Comparison of ENCODE assay signal across 12 cellular contexts in genomic region chr11:65885808-65886536, GRCh38. TPM values are rescaled to one million over a fixed set of nuclear protein-coding genes. Genes with fewer than 3 reads are reported as not detected.
A peak's percentile ranks its signal among the peaks of the same experiment; 100 is the strongest.
DNase-seq lines count a peak whose midpoint lies in the region; ATAC-seq and TF ChIP-seq lines count a peak whose summit lies in the region.
"Had no signal": no experiment of that assay in that cellular context is flagged by ENCODE, and none has a peak within 500 bp of the region (broad histone marks: within the 10 kb centered on the region; RNA-seq: fewer than 3 reads in every experiment).

No MANE protein-coding gene starts in this region.

- H3K27ac Mint-ChIP-seq in WTC11: no peak overlapping the region

- no peaks in the 10 kb centered on the region for H3K9me3 ChIP-seq in mesenchymal stem cell (ENCODE audit: control insufficient read depth, low read length)
- H3K9me3 ChIP-seq: body of pancreas, thoracic aorta had no signal

- H3K14ac ChIP-seq in mesenchymal stem cell (ENCODE audit: low read length in 2 of 2): no peak overlapping the region

- H3K27me3 ChIP-seq in mesenchymal stem cell (ENCODE audit: control insufficient read depth in 1 of 2, insufficient read depth in 1 of 2, low read length in 2 of 2) (no peaks in the 10 kb centered on the region), foreskin keratinocyte (no peaks in the 10 kb centered on the region)
- H3K27me3 ChIP-seq: body of pancreas had no signal

- H3K4me3 ChIP-seq in mesenchymal stem cell (ENCODE audit: insufficient read depth in 1 of 2, low read depth in 1 of 2, low read length in 2 of 2): no peak overlapping the region
- H3K4me3 ChIP-seq: body of pancreas, thoracic aorta had no signal

- POLR2A ChIA-PET in WTC11 (lab: Charles Lee): interaction anchor here (1.3 kb wide), 1 partner anchor 26 kb away, joined by 5 read pairs; the partner anchor contains the start of gene MUS81

- H2BK12ac ChIP-seq in mesenchymal stem cell (ENCODE audit: low read length in 2 of 2): no peak overlapping the region

- peaks cover 15% of the 10 kb centered on the region for H3K27me3 Mint-ChIP-seq in WTC11 (ENCODE audit: low read depth)

- no peak overlapping the region for H2BK15ac ChIP-seq in mesenchymal stem cell (ENCODE audit: low read depth, poor library complexity, severe bottlenecking)

- no peak overlapping the region for H2BK5ac ChIP-seq in mesenchymal stem cell (ENCODE audit: low read depth, low read length, poor library complexity, severe bottlenecking)

- no peak overlapping the region for H3K27ac ChIP-seq in mesenchymal stem cell (ENCODE audit: low read length, poor library complexity, severe bottlenecking)
- no peak overlapping the region for H3K27ac ChIP-seq in foreskin keratinocyte
- H3K27ac ChIP-seq: body of pancreas, thoracic aorta had no signal

- peak; percentile 0 for DNase-seq in stimulated activated CD4-positive, alpha-beta T cell treated with anti-CD3 and anti-CD28 coated beads, Interleukin-1b, Interleukin-23, amount 100 ng/mL, for 48 hours
- DNase-seq in stimulated activated CD4-positive, alpha-beta T cell treated with anti-CD3 and anti-CD28 coated beads, Interleukin-12 subunit alpha, Interleukin-12 subunit beta, amount 100 ng/mL, for 4 hours: no peak
- no peak for DNase-seq in WTC11 (ENCODE audit: low spot score)
- no peak for DNase-seq in mesenchymal stem cell
- no peak for DNase-seq in foreskin keratinocyte
- DNase-seq in KG1 (lab: John Stamatoyannopoulos, UW): no peak
- DNase-seq in NCI-H1930 (lab: John Stamatoyannopoulos, UW): no peak
- DNase-seq in NCI-H446 treated with DMSO at 0.1 percent for 48 hours (lab: John Stamatoyannopoulos, UW): no peak
- DNase-seq: body of pancreas, DMS79 treated with DMSO at 0.1 percent for 48 hours had no signal

- no peak overlapping the region for H3K18ac ChIP-seq in mesenchymal stem cell (ENCODE audit: low read depth in 1 of 2, low read length in 2 of 2)

- CTCF ChIA-PET in WTC11 (lab: Charles Lee): interaction anchor here (0.6 to 11.9 kb wide), 15 partner anchors 9 to 279 kb away, joined by 3 to 539 read pairs (median 15); partner anchors contain the start of genes AP5B1, CFL1, CST6 and EFEMP2

- 94% methylated on average over 8 of the region's 12 CpGs for WGBS in mesenchymal stem cell

- H3K4me3 Mint-ChIP-seq in WTC11: peak overlapping the region; percentile 97

- no peak overlapping the region for H4K91ac ChIP-seq in mesenchymal stem cell (ENCODE audit: low read length)

- no peak overlapping the region for H3K4ac ChIP-seq in mesenchymal stem cell (ENCODE audit: low read depth in 1 of 2, low read length in 2 of 2)

- peak overlapping the region; percentile 94 for H3K9ac ChIP-seq in mesenchymal stem cell (ENCODE audit: low read length)

- no peak overlapping the region for H2BK120ac ChIP-seq in mesenchymal stem cell (ENCODE audit: low read depth, low read length)

- H3K4me1 Mint-ChIP-seq in WTC11: peaks cover 30% of the 10 kb centered on the region

- H3K4me2 ChIP-seq in mesenchymal stem cell (ENCODE audit: low read length, poor library complexity, severe bottlenecking): no peak overlapping the region

- H3K9me3 Mint-ChIP-seq in WTC11: no peaks in the 10 kb centered on the region

- H3K36me3 ChIP-seq in mesenchymal stem cell (ENCODE audit: control insufficient read depth in 1 of 2, insufficient read depth in 2 of 2, low read depth in 1 of 2, low read length in 2 of 2): peaks cover 51 to 56% of the 10 kb centered on the region in 2 experiments

- TF ChIP-seq CTCF in WTC11 (IDR thresholded peaks at IDR 0.05) (no peak), foreskin keratinocyte (conservative IDR thresholded peaks at IDR 0.05) (no peak)

- ATAC-seq in WTC11: no peak
- ATAC-seq in foreskin keratinocyte: no peak
- ATAC-seq: activated CD4-positive, CD25-positive, alpha-beta regulatory T cell treated with anti-CD3 and anti-CD28 coated beads, Interleukin-2, amount 50 U/mL, for 24 hours; body of pancreas had no signal

- H3K23ac ChIP-seq in mesenchymal stem cell (ENCODE audit: low read length in 2 of 2): no peak overlapping the region

- H2AFZ ChIP-seq in mesenchymal stem cell (ENCODE audit: low read depth, low read length): no peak overlapping the region

- no peak overlapping the region for H4K8ac ChIP-seq in mesenchymal stem cell (ENCODE audit: low read length)

- peaks cover 28% of the 10 kb centered on the region for H3K79me1 ChIP-seq in mesenchymal stem cell (replicated peaks; ENCODE audit: low read length, poor library complexity, severe bottlenecking)

- H3K36me3 Mint-ChIP-seq in WTC11: peaks cover 42% of the 10 kb centered on the region

- H2AK5ac ChIP-seq in mesenchymal stem cell (ENCODE audit: low read length, severe bottlenecking): no peak overlapping the region

- H3K4me1 ChIP-seq in mesenchymal stem cell (ENCODE audit: control insufficient read depth, insufficient read depth, low read depth, low read length): peaks cover 21% of the 10 kb centered on the region
- H3K4me1 ChIP-seq in foreskin keratinocyte: no peaks in the 10 kb centered on the region

TF ChIP-seq in WTC11, 78 proteins besides CTCF, POLR2A, EP300 and RAD21 (continues in another document):
- TF ChIP-seq TP53 (CRISPR knock-in tag; IDR thresholded peaks at IDR 0.05) (no peak), ETV6 (CRISPR knock-in tag; IDR thresholded peaks at IDR 0.05) (no peak), CREM (CRISPR knock-in tag; IDR thresholded peaks at IDR 0.05) (no peak), TEAD4 (CRISPR knock-in tag; IDR thresholded peaks at IDR 0.05) (no peak), CREB1 (CRISPR knock-in tag; IDR thresholded peaks at IDR 0.05) (no peak), NFE2L1 (CRISPR knock-in tag; IDR thresholded peaks at IDR 0.05) (no peak), ATF1 (CRISPR knock-in tag; IDR thresholded peaks at IDR 0.05) (no peak)
- TF ChIP-seq, protein P1, sequence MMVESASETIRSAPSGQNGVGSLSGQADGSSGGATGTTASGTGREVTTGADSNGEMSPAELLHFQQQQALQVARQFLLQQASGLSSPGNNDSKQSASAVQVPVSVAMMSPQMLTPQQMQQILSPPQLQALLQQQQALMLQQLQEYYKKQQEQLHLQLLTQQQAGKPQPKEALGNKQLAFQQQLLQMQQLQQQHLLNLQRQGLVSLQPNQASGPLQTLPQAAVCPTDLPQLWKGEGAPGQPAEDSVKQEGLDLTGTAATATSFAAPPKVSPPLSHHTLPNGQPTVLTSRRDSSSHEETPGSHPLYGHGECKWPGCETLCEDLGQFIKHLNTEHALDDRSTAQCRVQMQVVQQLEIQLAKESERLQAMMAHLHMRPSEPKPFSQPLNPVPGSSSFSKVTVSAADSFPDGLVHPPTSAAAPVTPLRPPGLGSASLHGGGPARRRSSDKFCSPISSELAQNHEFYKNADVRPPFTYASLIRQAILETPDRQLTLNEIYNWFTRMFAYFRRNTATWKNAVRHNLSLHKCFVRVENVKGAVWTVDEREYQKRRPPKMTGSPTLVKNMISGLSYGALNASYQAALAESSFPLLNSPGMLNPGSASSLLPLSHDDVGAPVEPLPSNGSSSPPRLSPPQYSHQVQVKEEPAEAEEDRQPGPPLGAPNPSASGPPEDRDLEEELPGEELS (CRISPR knock-in tag; IDR thresholded peaks at IDR 0.05): no peak
- TF ChIP-seq, protein P2, sequence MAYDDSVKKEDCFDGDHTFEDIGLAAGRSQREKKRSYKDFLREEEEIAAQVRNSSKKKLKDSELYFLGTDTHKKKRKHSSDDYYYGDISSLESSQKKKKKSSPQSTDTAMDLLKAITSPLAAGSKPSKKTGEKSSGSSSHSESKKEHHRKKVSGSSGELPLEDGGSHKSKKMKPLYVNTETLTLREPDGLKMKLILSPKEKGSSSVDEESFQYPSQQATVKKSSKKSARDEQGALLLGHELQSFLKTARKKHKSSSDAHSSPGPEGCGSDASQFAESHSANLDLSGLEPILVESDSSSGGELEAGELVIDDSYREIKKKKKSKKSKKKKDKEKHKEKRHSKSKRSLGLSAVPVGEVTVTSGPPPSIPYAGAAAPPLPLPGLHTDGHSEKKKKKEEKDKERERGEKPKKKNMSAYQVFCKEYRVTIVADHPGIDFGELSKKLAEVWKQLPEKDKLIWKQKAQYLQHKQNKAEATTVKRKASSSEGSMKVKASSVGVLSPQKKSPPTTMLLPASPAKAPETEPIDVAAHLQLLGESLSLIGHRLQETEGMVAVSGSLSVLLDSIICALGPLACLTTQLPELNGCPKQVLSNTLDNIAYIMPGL (CRISPR knock-in tag; IDR thresholded peaks at IDR 0.05): no peak
- TF ChIP-seq, protein P3, sequence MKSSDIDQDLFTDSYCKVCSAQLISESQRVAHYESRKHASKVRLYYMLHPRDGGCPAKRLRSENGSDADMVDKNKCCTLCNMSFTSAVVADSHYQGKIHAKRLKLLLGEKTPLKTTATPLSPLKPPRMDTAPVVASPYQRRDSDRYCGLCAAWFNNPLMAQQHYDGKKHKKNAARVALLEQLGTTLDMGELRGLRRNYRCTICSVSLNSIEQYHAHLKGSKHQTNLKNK (CRISPR knock-in tag; IDR thresholded peaks at IDR 0.05): no peak

RNA-seq across cellular contexts. Expression of gene FIBP, which starts 2.3 kb away (rescaled TPM):
- 91.6 to 93.1 TPM (median 92.2 TPM) in 3 replicates for total RNA-seq in WTC11 (2021)
- 105 TPM for polyA plus RNA-seq in mesenchymal stem cell (2013, experiment 1 of 2)
- 106 TPM for polyA plus RNA-seq in mesenchymal stem cell (2013, experiment 2 of 2)
- total RNA-seq in foreskin keratinocyte: 105 and 113 TPM in 2 replicates
- 120 and 124 TPM in 2 replicates for polyA plus RNA-seq in foreskin keratinocyte

RNA-seq across cellular contexts. Expression of gene CCDC85B, which starts 4.5 kb away (rescaled TPM):
- 52.7 to 55.3 TPM (median 53.0 TPM) in 3 replicates for total RNA-seq in WTC11 (2021)
- 16.4 TPM for polyA plus RNA-seq in mesenchymal stem cell (2013, experiment 1 of 2)
- polyA plus RNA-seq in mesenchymal stem cell (2013, experiment 2 of 2): 16.3 TPM
- 25.4 and 36.9 TPM in 2 replicates for total RNA-seq in foreskin keratinocyte
- 58.9 and 62.1 TPM in 2 replicates for polyA plus RNA-seq in foreskin keratinocyte

RNA-seq across cellular contexts. Expression of gene CTSW, which starts 6.3 kb away (rescaled TPM):
- 0.18 TPM in 1 of 3 replicates, not detected in the others for total RNA-seq in WTC11 (2021)
- 0.11 TPM for polyA plus RNA-seq in mesenchymal stem cell (2013, experiment 1 of 2)
- not detected for polyA plus RNA-seq in mesenchymal stem cell (2013, experiment 2 of 2)
- not detected in 2 replicates for total RNA-seq in foreskin keratinocyte
- not detected in 2 replicates for polyA plus RNA-seq in foreskin keratinocyte

RNA-seq across cellular contexts. Expression of gene EFEMP2, which starts 13.4 kb away (rescaled TPM):
- 14.2 to 17.9 TPM (median 17.8 TPM) in 3 replicates for total RNA-seq in WTC11 (2021)
- 306 TPM for polyA plus RNA-seq in mesenchymal stem cell (2013, experiment 1 of 2)
- 314 TPM for polyA plus RNA-seq in mesenchymal stem cell (2013, experiment 2 of 2)
- total RNA-seq in foreskin keratinocyte: 12.3 and 16.4 TPM in 2 replicates
- polyA plus RNA-seq in foreskin keratinocyte: 15.8 and 19.4 TPM in 2 replicates

RNA-seq across cellular contexts. Expression of gene FOSL1, which starts 14.2 kb away (rescaled TPM):
- 16.3 to 20.5 TPM (median 17.1 TPM) in 3 replicates for total RNA-seq in WTC11 (2021)
- polyA plus RNA-seq in mesenchymal stem cell (2013, experiment 1 of 2): 40.2 TPM
- 38.9 TPM for polyA plus RNA-seq in mesenchymal stem cell (2013, experiment 2 of 2)
- total RNA-seq in foreskin keratinocyte: 127 and 153 TPM in 2 replicates
- 199 and 204 TPM in 2 replicates for polyA plus RNA-seq in foreskin keratinocyte
